9 cellular contexts compared by ENCODE assay signal in genomic region chr2:189782221-189782671, GRCh38. TPM values are rescaled to one million over a fixed set of nuclear protein-coding genes. Genes with fewer than 3 reads are reported as not detected.
DNase-seq lines count a peak whose midpoint lies in the region; TF ChIP-seq lines count a peak whose summit lies in the region.
"Had no signal": no experiment of that assay in that cellular context is flagged by ENCODE, and none has a peak within 500 bp of the region (broad histone marks: within the 10 kb centered on the region; RNA-seq: fewer than 3 reads in every experiment).

No MANE protein-coding gene starts in this region.

- H3K79me2 ChIP-seq in SU-DHL-6 (ENCODE audit: insufficient read depth, low read length), result peaks cover 84% of the 10 kb centered on the region

- H3K27ac ChIP-seq in SU-DHL-6 (ENCODE audit: low read depth, low read length), result 0 out of 2 replicates have a peak overlapping the region, but pooled peaks have one; percentile 84
- peak overlapping the region in 3 of 4 donors; percentile 41 to 97 (median 96) for H3K27ac ChIP-seq in esophagus squamous epithelium
- peak overlapping the region in 6 of 8 donors; percentile 98 to 99 (median 98) for H3K27ac ChIP-seq in spleen

- peaks cover 65% of the 10 kb centered on the region for H3K4me1 Mint-ChIP-seq in activated T-cell treated with anti-CD3 and anti-CD28 coated beads, Interleukin-2, amount 50 U/mL, for 24 hours (ENCODE audit: low read depth)

- H3K9me3 ChIP-seq in SU-DHL-6 (ENCODE audit: insufficient read depth, low read length) (no peaks in the 10 kb centered on the region), esophagus squamous epithelium (no peaks in the 10 kb centered on the region), spleen (no peaks in the 10 kb centered on the region)
- H3K9me3 ChIP-seq: thyroid gland had no signal

- TF ChIP-seq POLR2A in esophagus squamous epithelium (IDR thresholded peaks at IDR 0.05) (no peak), spleen (IDR thresholded peaks at IDR 0.05) (no peak)

- peak overlapping the region; percentile 77 for H3K9ac ChIP-seq in SU-DHL-6 (ENCODE audit: low read length)

- H3K9me3 Mint-ChIP-seq in activated T-cell treated with anti-CD3 and anti-CD28 coated beads, Interleukin-2, amount 50 U/mL, for 24 hours, result no peaks in the 10 kb centered on the region

- peaks cover 24% of the 10 kb centered on the region for H3K36me3 ChIP-seq in SU-DHL-6 (ENCODE audit: low read length)
- H3K36me3 ChIP-seq in esophagus squamous epithelium, result peaks cover 0 to 50% (median 8%) of the 10 kb centered on the region in 3 donors
- peaks cover 0 to 52% (median 38%) of the 10 kb centered on the region in 6 donors for H3K36me3 ChIP-seq in spleen
- peaks cover 7% of the 10 kb centered on the region for H3K36me3 ChIP-seq in H7 (replicated peaks; ENCODE audit: control insufficient read depth, insufficient read depth, low read length)

- TF ChIP-seq CTCF in SU-DHL-6 (IDR thresholded peaks at IDR 0.05; ENCODE audit: insufficient read depth, low read length, poor library complexity, severe bottlenecking), result no peak
- TF ChIP-seq CTCF in esophagus squamous epithelium (IDR thresholded peaks at IDR 0.05), result no peak
- TF ChIP-seq CTCF in spleen (IDR thresholded peaks at IDR 0.05 in 8 of 11, conservative IDR thresholded peaks at IDR 0.05 in 3 of 11), result no peak

- H3K27me3 Mint-ChIP-seq in activated T-cell treated with anti-CD3 and anti-CD28 coated beads, Interleukin-2, amount 50 U/mL, for 24 hours, result no peaks in the 10 kb centered on the region

- WGBS in esophagus squamous epithelium, 2 donors, result 44 to 50% methylated on average over 4 of the region's 4 CpGs
- WGBS in spleen, 5 donors, result 25 to 63% (median 42%) methylated on average over 4 of the region's 4 CpGs

- H3K27me3 ChIP-seq in SU-DHL-6 (ENCODE audit: low read length) (no peaks in the 10 kb centered on the region), esophagus squamous epithelium (no peaks in the 10 kb centered on the region), spleen (replicated peaks in 1 of 7) (no peaks in the 10 kb centered on the region), H7 (ENCODE audit: control insufficient read depth, insufficient read depth, low read length) (no peaks in the 10 kb centered on the region)
- H3K27me3 ChIP-seq: thyroid gland had no signal

- H2AFZ ChIP-seq in SU-DHL-6 (ENCODE audit: low read depth, low read length, severe bottlenecking), result no peak overlapping the region

- DNase-seq in activated T-cell treated with anti-CD3 and anti-CD28 coated beads, Interleukin-2, amount 50 U/mL, for 24 hours, result no peak
- no peak for DNase-seq in activated T-cell treated with anti-CD3 and anti-CD28 coated beads, Interleukin-2, amount 50 U/mL, for 1 hour
- no peak for DNase-seq in esophagus squamous epithelium (lab: John Stamatoyannopoulos, UW)
- DNase-seq in spleen, result no peak
- no peak for DNase-seq in posterior cingulate gyrus
- no peak for DNase-seq in NCI-H82 treated with DMSO at 0.1 percent for 48 hours (lab: John Stamatoyannopoulos, UW; ENCODE audit: unreplicated experiment)
- DNase-seq in H7, result no peak
- DNase-seq: thyroid gland had no signal

- H3K27ac Mint-ChIP-seq in activated T-cell treated with anti-CD3 and anti-CD28 coated beads, Interleukin-2, amount 50 U/mL, for 24 hours, result peak overlapping the region; percentile 96

- H3F3A ChIP-seq in SU-DHL-6 (ENCODE audit: insufficient read depth), result no peaks in the 10 kb centered on the region

- H3K4me1 ChIP-seq in esophagus squamous epithelium, result peaks cover 4 to 57% (median 19%) of the 10 kb centered on the region in 3 donors
- peaks cover 24 to 86% (median 59%) of the 10 kb centered on the region in 6 donors for H3K4me1 ChIP-seq in spleen

- H3K4me3 Mint-ChIP-seq in activated T-cell treated with anti-CD3 and anti-CD28 coated beads, Interleukin-2, amount 50 U/mL, for 24 hours, result peak overlapping the region; percentile 95

- no peaks in the 10 kb centered on the region for H3K9me2 ChIP-seq in SU-DHL-6 (replicated peaks; ENCODE audit: insufficient read depth, low read length)

- peaks cover 96% of the 10 kb centered on the region for H3K36me3 Mint-ChIP-seq in activated T-cell treated with anti-CD3 and anti-CD28 coated beads, Interleukin-2, amount 50 U/mL, for 24 hours (ENCODE audit: low read depth)

- H3K4me2 ChIP-seq in SU-DHL-6 (ENCODE audit: low read depth, low read length, poor library complexity, severe bottlenecking), result peak overlapping the region; percentile 81

- H4K20me1 ChIP-seq in SU-DHL-6 (ENCODE audit: low read depth, low read length), result no peaks in the 10 kb centered on the region

- H3K4me3 ChIP-seq in SU-DHL-6 (ENCODE audit: insufficient read depth, low read length, poor library complexity, severe bottlenecking) (peak overlapping the region; percentile 70), esophagus squamous epithelium (peak overlapping the region in 1 of 4 donors; percentile 79), spleen (peak overlapping the region in 6 of 8 donors; percentile 75 to 94 (median 81)), H7 (ENCODE audit: insufficient read depth, low read depth, low read length) (no peak overlapping the region)

- intact Hi-C loops in esophagus squamous epithelium (cut with DNase I), result no loop called here
- intact Hi-C loops in spleen (cut with DNase I; ENCODE audit: low total_unique reads), result no loop called here
- intact Hi-C loops in posterior cingulate gyrus (cut with DNase I), result loop anchor here (10.0 kb wide), 1 partner anchor 337 kb away; the partner anchor contains the start of gene WDR75

RNA-seq across cellular contexts. Expression of gene ORMDL1, which starts 1.9 kb away (rescaled TPM):
- total RNA-seq in esophagus squamous epithelium, result 10 to 100 TPM; 12.5 to 62.0 (median 38.7) TPM
- total RNA-seq in spleen, result 100 to 1,000 TPM in 4 of 7 donors, 10 to 100 TPM in 3; 61.9 to 276 (median 109) TPM
- 100 to 1,000 TPM; 125 to 207 (median 152) TPM for polyA plus RNA-seq in spleen
- total RNA-seq in H7 (2014; rRNA removed; shearing (Covaris generic)), result 39.9 and 52.3 TPM in 2 replicates

RNA-seq across cellular contexts. Expression of gene PMS1, which starts 2.0 kb away (rescaled TPM):
- total RNA-seq in esophagus squamous epithelium (10 to 100 TPM in 3 of 4 donors, 1 to 10 TPM in 1; 6.3 to 15.4 (median 13.2) TPM), spleen (10 to 100 TPM; 15.3 to 39.3 (median 28.6) TPM)
- 10 to 100 TPM; 12.6 to 18.6 (median 16.0) TPM for polyA plus RNA-seq in spleen
- 28.0 and 38.1 TPM in 2 replicates for total RNA-seq in H7 (2014; rRNA removed; shearing (Covaris generic))

RNA-seq across cellular contexts. Expression of gene OSGEPL1, which starts 19.7 kb away (rescaled TPM):
- 1 to 10 TPM; 2.8 to 8.7 (median 5.0) TPM for total RNA-seq in esophagus squamous epithelium
- 10 to 100 TPM in 3 of 7 donors, 1 to 10 TPM in 4; 7.1 to 13.9 (median 9.4) TPM for total RNA-seq in spleen
- 1 to 10 TPM; 6.2 to 6.7 (median 6.6) TPM for polyA plus RNA-seq in spleen
- 16.5 and 25.6 TPM in 2 replicates for total RNA-seq in H7 (2014; rRNA removed; shearing (Covaris generic))
